Comparison of ENCODE assay signal across 12 cellular contexts in the genomic region with DNA sequence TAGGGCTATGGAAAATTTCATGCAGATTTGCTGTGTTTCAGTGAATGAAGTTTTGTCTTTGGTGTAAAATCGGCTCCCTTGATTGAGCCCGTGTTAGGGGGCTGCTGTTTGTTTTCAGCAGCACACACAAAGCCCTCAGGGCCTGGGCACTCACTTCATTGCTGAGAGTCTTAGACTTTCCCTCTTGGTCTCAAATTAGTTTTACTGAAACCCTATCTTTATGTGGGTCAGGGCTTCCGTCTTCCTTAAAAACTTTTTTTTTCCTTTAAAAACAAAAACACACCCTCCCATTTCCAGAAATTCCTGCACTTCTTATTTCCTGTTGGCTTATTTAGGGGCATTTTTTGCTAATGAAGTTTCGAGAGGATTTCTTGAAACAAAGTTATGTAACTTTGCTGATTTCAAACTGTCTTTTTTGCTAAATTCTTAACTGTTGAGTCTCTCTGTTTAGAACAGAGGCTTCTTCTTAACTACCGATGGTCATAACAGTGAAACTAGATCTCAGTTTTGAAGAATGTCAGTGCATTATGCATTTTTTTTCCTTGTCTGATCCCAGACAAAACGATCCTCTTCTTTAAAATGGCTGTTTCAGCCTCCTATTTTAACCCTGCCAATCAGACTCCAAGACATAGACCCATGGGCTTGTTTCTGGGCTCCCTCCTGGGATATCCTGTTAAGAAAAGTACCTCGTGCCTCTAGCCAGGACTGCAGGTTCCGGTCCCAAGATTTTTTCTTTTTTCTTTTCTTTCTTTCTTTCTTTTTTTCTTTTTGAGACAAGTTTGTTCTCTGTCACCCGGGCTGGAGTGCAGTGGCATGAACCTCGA. TPM values are rescaled to one million over a fixed set of nuclear protein-coding genes. Genes with fewer than 3 reads are reported as not detected.
DNase-seq lines count a peak whose midpoint lies in the region; ATAC-seq and TF ChIP-seq lines count a peak whose summit lies in the region.
"Had no signal": no experiment of that assay in that cellular context is flagged by ENCODE, and none has a peak within 500 bp of the region (broad histone marks: within the 10 kb centered on the region; RNA-seq: fewer than 3 reads in every experiment).

No MANE protein-coding gene starts in this region.

- H3K9me3 ChIP-seq in AG04450 (ENCODE audit: control insufficient read depth, insufficient read depth, low read length) (no peaks in the 10 kb centered on the region), ovary (no peaks in the 10 kb centered on the region)

- DNase-seq in AG04450 (ENCODE audit: low read depth, low spot score) (peak; percentile 61), fibroblast of pulmonary artery (ENCODE audit: low read depth) (peak; percentile 66), ovary (no peak), DMS153 treated with DMSO at 0.1 percent for 48 hours (lab: John Stamatoyannopoulos, UW; ENCODE audit: unreplicated experiment) (no peak), 8988T (no peak), NCI-H2227 (lab: John Stamatoyannopoulos, UW; ENCODE audit: unreplicated experiment) (no peak)
- DNase-seq: activated CD8-positive, alpha-beta memory T cell treated with anti-CD3 and anti-CD28 coated beads, Interleukin-2, amount 50 U/mL, for 48 hours; effector memory CD8-positive, alpha-beta T cell; NCI-H1105; SHP77 treated with DMSO at 0.1 percent for 48 hours had no signal

- WGBS in ovary, 3 donors = 9 to 12% (median 10%) methylated on average over 10 of the region's 10 CpGs

- H3K4me1 ChIP-seq in ovary (ENCODE audit: insufficient read depth) = peaks cover 18% of the 10 kb centered on the region

- ATAC-seq in SK-N-SH treated with all-trans-retinoic acid at 6 μM for 48 hours = peak; percentile 54
- no peak for ATAC-seq in GM21528 (IDR thresholded peaks at IDR 0.05; ENCODE audit: low FRiP score, unreplicated experiment)
- ATAC-seq: effector memory CD8-positive, alpha-beta T cell had no signal

- no peaks in the 10 kb centered on the region for H3K36me3 ChIP-seq in ovary

- POLR2A ChIA-PET in AG04450 (lab: Yijun Ruan, JAX) = interaction anchor here (0.9 to 1.0 kb wide), 2 partner anchors 17 to 88 kb away, joined by 3 read pairs; a partner anchor contains a TSS

- H3K4me3 ChIP-seq in AG04450 (ENCODE audit: low read depth, low read length) = no peak overlapping the region
- H3K4me3 ChIP-seq in fibroblast of pulmonary artery (replicated peaks; ENCODE audit: low read depth, low read length) = no peak overlapping the region
- no peak overlapping the region for H3K4me3 ChIP-seq in ovary

- no peak for TF ChIP-seq EP300 in ovary (IDR thresholded peaks at IDR 0.05)

- intact Hi-C loops in ovary (cut with DNase I) = loop anchor here in 2 of 4 donors (5.0 to 10.0 kb wide), 3 partner anchors 90 to 268 kb away; a partner anchor contains a TSS

- no peak for TF ChIP-seq CTCF in AG04450 (IDR thresholded peaks at IDR 0.05; ENCODE audit: low read depth, low read length)
- TF ChIP-seq CTCF in fibroblast of pulmonary artery (IDR thresholded peaks at IDR 0.05; ENCODE audit: low read length, missing control alignments) = no peak
- no peak for TF ChIP-seq CTCF in ovary (IDR thresholded peaks at IDR 0.05)

- no peaks in the 10 kb centered on the region for H3K27me3 ChIP-seq in AG04450 (ENCODE audit: control insufficient read depth, insufficient read depth, low read length)
- H3K27me3 ChIP-seq in ovary = no peaks in the 10 kb centered on the region

- TF ChIP-seq POLR2A in ovary (IDR thresholded peaks at IDR 0.05) = no peak

- H3K27ac ChIP-seq in AG04450 (ENCODE audit: low read depth, low read length) = peak overlapping the region; percentile 96
- peak overlapping the region; percentile 4 to 74 for H3K27ac ChIP-seq in ovary

- CTCF ChIA-PET in AG04450 (lab: Charles Lee) = interaction anchor here (0.8 to 1.2 kb wide), 2 partner anchors 11 to 13 kb away, joined by 3 read pairs; no protein-coding TSS in a partner anchor

TF ChIP-seq in SK-N-SH treated with all-trans-retinoic acid at 6 μM for 48 hours, 23 proteins besides CTCF, POLR2A, EP300 and RAD21:
- no peak for TF ChIP-seq PPARA (CRISPR knock-in tag; IDR thresholded peaks at IDR 0.05; ENCODE audit: borderline replicate concordance)
- TF ChIP-seq ZFP3 (CRISPR knock-in tag; IDR thresholded peaks at IDR 0.05) = no peak
- TF ChIP-seq OSR1 (CRISPR knock-in tag; IDR thresholded peaks at IDR 0.05) = no peak
- no peak for TF ChIP-seq ZNF565 (CRISPR knock-in tag; conservative IDR thresholded peaks at IDR 0.05; ENCODE audit: low read depth)
- TF ChIP-seq, protein P1, sequence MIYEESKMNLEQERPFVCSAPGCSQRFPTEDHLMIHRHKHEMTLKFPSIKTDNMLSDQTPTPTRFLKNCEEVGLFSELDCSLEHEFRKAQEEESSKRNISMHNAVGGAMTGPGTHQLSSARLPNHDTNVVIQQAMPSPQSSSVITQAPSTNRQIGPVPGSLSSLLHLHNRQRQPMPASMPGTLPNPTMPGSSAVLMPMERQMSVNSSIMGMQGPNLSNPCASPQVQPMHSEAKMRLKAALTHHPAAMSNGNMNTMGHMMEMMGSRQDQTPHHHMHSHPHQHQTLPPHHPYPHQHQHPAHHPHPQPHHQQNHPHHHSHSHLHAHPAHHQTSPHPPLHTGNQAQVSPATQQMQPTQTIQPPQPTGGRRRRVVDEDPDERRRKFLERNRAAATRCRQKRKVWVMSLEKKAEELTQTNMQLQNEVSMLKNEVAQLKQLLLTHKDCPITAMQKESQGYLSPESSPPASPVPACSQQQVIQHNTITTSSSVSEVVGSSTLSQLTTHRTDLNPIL (CRISPR knock-in tag; IDR thresholded peaks at IDR 0.05; ENCODE audit: low read depth) = no peak
- no peak for TF ChIP-seq SNAI2 (CRISPR knock-in tag; IDR thresholded peaks at IDR 0.05)

RNA-seq across cellular contexts. Expression of a gene that starts 23.3 kb away (rescaled TPM):
- polyA plus RNA-seq in AG04450 (2011; rRNA removed) (122 and 176 TPM in 2 replicates), ovary (100 to 1,000 TPM in 1 of 2 donors, 10 to 100 TPM in 1; 55.9 to 104 TPM)
- 29.4 and 37.9 TPM in 2 replicates for polyA minus RNA-seq in AG04450 (2011; rRNA and poly(A)+ RNA removed)
- 10 to 100 TPM; 23.4 to 58.7 (median 42.6) TPM for total RNA-seq in ovary

RNA-seq across cellular contexts. Expression of a gene that starts 23.4 kb away (rescaled TPM):
- polyA plus RNA-seq in AG04450 (2011; rRNA removed) (11.0 and 16.3 TPM in 2 replicates), ovary (10 to 100 TPM; 18.8 to 22.2 TPM)
- 7.0 and 7.6 TPM in 2 replicates for polyA minus RNA-seq in AG04450 (2011; rRNA and poly(A)+ RNA removed)
- 10 to 100 TPM; 16.6 to 74.1 (median 22.8) TPM for total RNA-seq in ovary

Comparison
In these comparisons a context has a peak if more than half of its experiments do, and no peak if none do; other contexts are left out.
1. DNase-seq: peak in AG04450 (single experiment) and fibroblast of pulmonary artery (single experiment); none in ovary (0 of 5), DMS153 treated with DMSO at 0.1 percent for 48 hours (single experiment), 8988T (single experiment) and NCI-H2227 (single experiment).